Comparison of ENCODE assay signal across 8 cellular contexts in genomic region chrX:40290519-40290918, GRCh38.
"Had no signal": no experiment of that assay in that cellular context is flagged by ENCODE, and none has a peak within 500 bp of the region (broad histone marks: within the 10 kb centered on the region; RNA-seq: fewer than 3 reads in every experiment).

No MANE protein-coding gene starts in this region.

- H3K4me3 ChIP-seq: GM23338, HAP-1 had no signal

- H3K27ac ChIP-seq: KMS-11 had no signal

- H3K4me3 Mint-ChIP-seq: GM23338, HFFc6, IgD-negative memory B cell had no signal

- H3K36me3 ChIP-seq: HAP-1 had no signal

- H3K9me3 ChIP-seq: HAP-1 had no signal

- H3K36me3 Mint-ChIP-seq: IgD-negative memory B cell had no signal

- H3K4me1 Mint-ChIP-seq: GM23338, IgD-negative memory B cell had no signal

- ATAC-seq: GM23338, HCT116 had no signal

- DNase-seq: H7, HFFc6, KBM-7 had no signal

- H3K9me3 Mint-ChIP-seq: GM23338, HFFc6 had no signal

- H3K27ac Mint-ChIP-seq: GM23338, HFFc6, IgD-negative memory B cell had no signal
